Comparison of ENCODE assay signal across 24 cellular contexts in the genomic region with DNA sequence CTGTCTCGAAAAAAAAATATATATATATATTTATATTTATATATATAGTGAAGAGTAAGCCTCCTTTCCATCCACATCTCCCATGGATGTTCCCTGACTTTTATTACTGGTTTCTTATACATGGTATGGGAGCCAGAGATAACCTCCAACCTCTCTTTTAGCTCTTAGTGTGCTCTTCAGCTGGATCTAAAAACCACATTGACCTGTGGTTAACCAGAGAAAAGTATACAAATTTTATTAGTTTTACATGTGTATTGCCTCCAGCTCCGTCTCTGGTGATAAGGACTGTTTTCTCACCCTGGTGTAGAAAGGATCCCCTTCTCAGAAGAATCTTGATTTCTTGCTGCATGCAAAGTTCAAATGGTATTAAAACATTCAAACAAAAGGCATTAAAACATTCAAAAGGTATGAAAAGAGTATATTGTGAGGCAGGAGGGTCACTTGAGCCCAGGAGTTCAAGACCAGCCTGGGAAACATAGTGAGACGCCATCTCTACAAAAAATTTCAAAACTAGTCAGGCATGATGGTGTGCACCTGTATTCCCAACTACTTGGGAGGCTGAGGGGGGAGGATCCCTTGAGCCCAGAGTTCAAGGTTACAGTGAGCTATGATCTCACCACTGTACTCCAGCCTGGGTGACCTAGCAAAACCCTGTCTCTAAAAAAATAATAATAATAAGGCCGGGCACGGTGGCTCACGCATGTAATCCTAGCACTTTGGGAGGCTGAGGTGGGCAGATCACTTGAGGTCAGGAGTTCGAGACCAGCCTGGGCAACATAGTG. TPM values are rescaled to one million over a fixed set of nuclear protein-coding genes. Genes with fewer than 3 reads are reported as not detected.
DNase-seq lines count a peak whose midpoint lies in the region; ATAC-seq, FAIRE-seq and TF ChIP-seq lines count a peak whose summit lies in the region.
"Had no signal": no experiment of that assay in that cellular context is flagged by ENCODE, and none has a peak within 500 bp of the region (broad histone marks: within the 10 kb centered on the region; RNA-seq: fewer than 3 reads in every experiment).

No MANE protein-coding gene starts in this region.

- POLR2A ChIA-PET in HepG2 (lab: Yijun Ruan, JAX) (no interaction called here), PC-3 (lab: Charles Lee; ENCODE audit: unreplicated experiment) (no interaction called here), K562 (lab: Yijun Ruan, JAX) (interaction anchor here (0.6 to 1.1 kb wide), 2 partner anchors 10 to 20 kb away, joined by 3 to 4 read pairs; no protein-coding TSS in a partner anchor)

- in situ Hi-C loops in HepG2 (cut with HindIII; ENCODE audit: extremely low pct_ligation_motif_present, low pct_unique_long_range_greater_than_20kb) = no loop called here
- in situ Hi-C loops in K562 (cut with MboI) = no loop called here

- H3K36me3 Mint-ChIP-seq in nephron progenitor cell (ENCODE audit: low read depth) = no peaks in the 10 kb centered on the region

- no peak overlapping the region for H3K27ac ChIP-seq in HepG2 (ENCODE audit: extremely low read length, insufficient read depth, low read length)
- H3K27ac ChIP-seq in right lobe of liver = no peak overlapping the region
- H3K27ac ChIP-seq in PC-3 (ENCODE audit: low read length) = no peak overlapping the region
- H3K27ac ChIP-seq in K562 (ENCODE audit: extremely low read depth, low read depth, low read length) = no peak overlapping the region
- H3K27ac ChIP-seq: A549, HL-60 had no signal

- H3K4me3 Mint-ChIP-seq in nephron progenitor cell = no peak overlapping the region
- H3K4me3 Mint-ChIP-seq: CD4-positive, alpha-beta T cell had no signal

- no peak for TF ChIP-seq RAD21 in HepG2 (CRISPR knock-in tag; IDR thresholded peaks at IDR 0.05)
- no peak for TF ChIP-seq RAD21 in K562 (CRISPR knock-in tag; conservative IDR thresholded peaks at IDR 0.05 in 1 of 2, IDR thresholded peaks at IDR 0.05 in 1 of 2)

- H3K27ac Mint-ChIP-seq in nephron progenitor cell = no peak overlapping the region
- H3K27ac Mint-ChIP-seq: CD4-positive, alpha-beta T cell had no signal

- no peak overlapping the region for H2AFZ ChIP-seq in HepG2 (ENCODE audit: low read length)
- H2AFZ ChIP-seq in PC-3 (ENCODE audit: low read length) = no peak overlapping the region
- H2AFZ ChIP-seq in K562 (ENCODE audit: low read depth, low read length) = no peak overlapping the region

- H3K4me3 ChIP-seq in HepG2 (replicated peaks in 1 of 3; ENCODE audit: insufficient read depth in 1 of 3, low read depth in 2 of 3, low read length in 3 of 3) (no peak overlapping the region), right lobe of liver (no peak overlapping the region), PC-3 (ENCODE audit: low read length) (no peak overlapping the region), K562 (no peak overlapping the region)
- H3K4me3 ChIP-seq: A549, GM12878 had no signal

- TF ChIP-seq CTCF in HepG2 (CRISPR knock-in tag; IDR thresholded peaks at IDR 0.05) (no peak), right lobe of liver (IDR thresholded peaks at IDR 0.05) (no peak), PC-3 (conservative IDR thresholded peaks at IDR 0.05; ENCODE audit: low read depth, low read length) (no peak), K562 (IDR thresholded peaks at IDR 0.05 in 2 of 3, conservative IDR thresholded peaks at IDR 0.05 in 1 of 3; ENCODE audit: insufficient read depth in 2 of 3, low read depth in 1 of 3, low read length in 3 of 3) (no peak), nephron progenitor cell (IDR thresholded peaks at IDR 0.05) (no peak)

- H3K9me3 Mint-ChIP-seq in nephron progenitor cell = no peaks in the 10 kb centered on the region
- H3K9me3 Mint-ChIP-seq: CD4-positive, alpha-beta T cell had no signal

- 21% methylated on average over 7 of the region's 7 CpGs for WGBS in HepG2 (ENCODE audit: low lambda C conversion rate)
- WGBS in right lobe of liver (ENCODE audit: insufficient coverage, low coverage, low lambda C conversion rate, missing lambda C conversion rate) = 75% methylated on average over 7 of the region's 7 CpGs
- WGBS in K562 (ENCODE audit: insufficient coverage, low coverage, missing lambda C conversion rate) = 18% methylated on average over 7 of the region's 7 CpGs

- CTCF ChIA-PET in HepG2 (lab: Yijun Ruan, JAX; ENCODE audit: low intra/inter-chr PET ratio, low total read pairs) (no interaction called here), PC-3 (lab: Charles Lee) (interaction anchor here (0.9 kb wide), 1 partner anchor 8 kb away, joined by 3 read pairs; no protein-coding TSS in a partner anchor), K562 (lab: Yijun Ruan, JAX; ENCODE audit: low intra/inter-chr PET ratio) (no interaction called here)

- DNase-seq in HepG2 (ENCODE audit: low spot score) (peak; percentile 48), right lobe of liver (no peak), PC-3 (peak; percentile 39), K562 (ENCODE audit: extremely low read depth in 1 of 4, low spot score in 3 of 4) (no peak), putamen (ENCODE audit: low spot score) (no peak), nephron progenitor cell (no peak)
- DNase-seq in activated T-cell treated with anti-CD3 and anti-CD28 coated beads, Interleukin-2, amount 50 U/mL, for 48 hours = no peak
- DNase-seq: Caco-2; CD4-positive, alpha-beta T cell; DMS153; GF-D8; NCI-H187; NCI-H2107; NCI-H2227 treated with DMSO at 0.1 percent for 48 hours; NCI-H524; Right ventricle myocardium superior; SW 1271 had no signal

- H3K9me2 ChIP-seq in PC-3 (replicated peaks; ENCODE audit: low read length) = no peaks in the 10 kb centered on the region

- TF ChIP-seq POLR2A in HepG2 (IDR thresholded peaks at IDR 0.05; ENCODE audit: insufficient read depth in 1 of 2, low read depth in 2 of 2, low read length in 2 of 2) = no peak
- no peak for TF ChIP-seq POLR2A in right lobe of liver (IDR thresholded peaks at IDR 0.05)
- TF ChIP-seq POLR2A in K562 (conservative IDR thresholded peaks at IDR 0.05) = no peak

- H3K27me3 Mint-ChIP-seq in nephron progenitor cell (ENCODE audit: low read depth, poor library complexity) = peaks cover 3% of the 10 kb centered on the region
- H3K27me3 Mint-ChIP-seq: CD4-positive, alpha-beta T cell had no signal

- H3K4me1 ChIP-seq in HepG2 (ENCODE audit: insufficient read depth, low read length) (peaks cover 27% of the 10 kb centered on the region), right lobe of liver (no peaks in the 10 kb centered on the region), PC-3 (ENCODE audit: insufficient read depth, low read length) (peaks cover 6% of the 10 kb centered on the region), K562 (replicated peaks in 1 of 2; ENCODE audit: control insufficient read depth in 2 of 2, insufficient read depth in 2 of 2, low read length in 2 of 2) (no peaks in the 10 kb centered on the region)
- H3K4me1 ChIP-seq: A549, Caco-2 had no signal

- no TSS peak for BruUV-seq in HepG2 (replicated peaks; lab: Mats Ljungman, UMichigan)
- no TSS peak for BruUV-seq in PC-3 (replicated peaks; lab: Mats Ljungman, UMichigan)
- BruUV-seq in K562 (replicated peaks; lab: Mats Ljungman, UMichigan) = no TSS peak

- no peak overlapping the region for H3K4me2 ChIP-seq in HepG2 (ENCODE audit: low read depth, low read length)
- H3K4me2 ChIP-seq in PC-3 (ENCODE audit: low read length) = no peak overlapping the region
- H3K4me2 ChIP-seq in K562 (ENCODE audit: insufficient read depth, low read length) = no peak overlapping the region
- H3K4me2 ChIP-seq: A549 had no signal

- ATAC-seq in HepG2 = peak; percentile 39; the same call in 1 of the 3 replicates
- no peak for ATAC-seq in right lobe of liver
- no peak; the same call in 1 of the 2 replicates for ATAC-seq in PC-3
- ATAC-seq in K562 = no peak
- no peak for ATAC-seq in GM19397 (IDR thresholded peaks at IDR 0.05; ENCODE audit: unreplicated experiment)
- ATAC-seq: A549, GM12878 had no signal

- FAIRE-seq in HepG2 (lab: Jason Lieb, UNC) (no peak), K562 (lab: Jason Lieb, UNC) (no peak)
- FAIRE-seq: A549, GM12878, GM18507, H1, HTR-8/SVneo had no signal

- H3K9me1 ChIP-seq in K562 (ENCODE audit: control insufficient read depth, insufficient read depth, low read length) = no peaks in the 10 kb centered on the region

- no peaks in the 10 kb centered on the region for H3F3A ChIP-seq in PC-3 (ENCODE audit: low read length, unreplicated experiment)

- H3K4me1 Mint-ChIP-seq in nephron progenitor cell = no peaks in the 10 kb centered on the region

- H3K27me3 ChIP-seq in HepG2 (ENCODE audit: control insufficient read depth in 1 of 2, insufficient read depth in 2 of 2, low read length in 2 of 2) = no peaks in the 10 kb centered on the region
- no peaks in the 10 kb centered on the region for H3K27me3 ChIP-seq in right lobe of liver
- H3K27me3 ChIP-seq in PC-3 (ENCODE audit: low read length) = no peaks in the 10 kb centered on the region
- H3K27me3 ChIP-seq in K562 (ENCODE audit: control insufficient read depth in 2 of 2, insufficient read depth in 2 of 2, low read length in 2 of 2) = no peaks in the 10 kb centered on the region

- no peaks in the 10 kb centered on the region for H4K20me1 ChIP-seq in HepG2 (ENCODE audit: insufficient read depth, low read length)
- no peaks in the 10 kb centered on the region for H4K20me1 ChIP-seq in PC-3 (ENCODE audit: low read length)
- H4K20me1 ChIP-seq in K562 (replicated peaks; ENCODE audit: control insufficient read depth, insufficient read depth, low read length) = no peaks in the 10 kb centered on the region

- H3K9me3 ChIP-seq in HepG2 (ENCODE audit: low read length) = no peaks in the 10 kb centered on the region
- no peaks in the 10 kb centered on the region for H3K9me3 ChIP-seq in right lobe of liver
- no peaks in the 10 kb centered on the region for H3K9me3 ChIP-seq in PC-3 (ENCODE audit: low read length)
- H3K9me3 ChIP-seq in K562 (replicated peaks; ENCODE audit: control insufficient read depth, insufficient read depth, low read depth, low read length) = no peaks in the 10 kb centered on the region
- H3K9me3 ChIP-seq: A549, Caco-2 had no signal

- H3K9ac ChIP-seq in HepG2 (ENCODE audit: insufficient read depth, low read depth, low read length) (no peak overlapping the region), PC-3 (ENCODE audit: low read length) (no peak overlapping the region), K562 (ENCODE audit: insufficient read depth in 1 of 2, low read depth in 2 of 2, low read length in 2 of 2) (no peak overlapping the region)

- intact Hi-C loops in HepG2 (cut with micrococcal nuclease; ENCODE audit: unreplicated experiment) = no loop called here
- intact Hi-C loops in right lobe of liver (cut with DNase I) = no loop called here
- intact Hi-C loops in PC-3 (cut with micrococcal nuclease) = no loop called here
- intact Hi-C loops in K562 (cut with micrococcal nuclease) = loop anchor here (5.0 kb wide), 1 partner anchor 353 kb away; no protein-coding TSS in a partner anchor

- H3K36me3 ChIP-seq in HepG2 (replicated peaks in 1 of 2; ENCODE audit: control insufficient read depth in 1 of 2, insufficient read depth in 2 of 2, low read length in 2 of 2) (no peaks in the 10 kb centered on the region), right lobe of liver (no peaks in the 10 kb centered on the region), PC-3 (ENCODE audit: low read depth, low read length) (no peaks in the 10 kb centered on the region), K562 (ENCODE audit: control insufficient read depth, insufficient read depth, low read length) (no peaks in the 10 kb centered on the region)

- H3K79me2 ChIP-seq in HepG2 (ENCODE audit: insufficient read depth, low read length) (no peaks in the 10 kb centered on the region), PC-3 (ENCODE audit: low read length) (no peaks in the 10 kb centered on the region), K562 (ENCODE audit: control insufficient read depth, insufficient read depth, low read length) (no peaks in the 10 kb centered on the region)

- no peak for TF ChIP-seq EP300 in HepG2 (IDR thresholded peaks at IDR 0.05; ENCODE audit: low read depth in 2 of 2, low read length in 2 of 2)
- TF ChIP-seq EP300 in HepG2 (CRISPR knock-in tag; IDR thresholded peaks at IDR 0.05; ENCODE audit: borderline replicate concordance) = no peak
- no peak for TF ChIP-seq EP300 in K562 (IDR thresholded peaks at IDR 0.05; ENCODE audit: low read length)

RNA-seq across cellular contexts. Expression of gene TTBK2, which starts 13.5 kb away (rescaled TPM):
- total RNA-seq in HepG2 (2016; rRNA removed; fragmentation: Illumina TruSeq; extraction: Trizol) = 7.4 and 8.1 TPM in 2 replicates
- total RNA-seq in HepG2 (2016; cell fraction: cytosol; rRNA removed; fragmentation: Illumina TruSeq; extraction: Trizol; ENCODE audit: low read depth) = 10.3 and 10.5 TPM in 2 replicates
- 5.8 and 7.2 TPM in 2 replicates for total RNA-seq in HepG2 (2016; cell fraction: insoluble cytoplasmic fraction; rRNA removed; fragmentation: Illumina TruSeq; extraction: Trizol)
- 6.2 and 6.4 TPM in 2 replicates for total RNA-seq in HepG2 (2016; cell fraction: membrane; rRNA removed; fragmentation: Illumina TruSeq; extraction: Trizol)
- total RNA-seq in HepG2 (2016; cell fraction: nucleus; rRNA removed; fragmentation: Illumina TruSeq; extraction: Trizol) = 6.8 and 8.9 TPM in 2 replicates
- polyA plus RNA-seq in HepG2 (2011; rRNA removed) = 4.4 and 5.1 TPM in 2 replicates
- 2.4 and 3.1 TPM in 2 replicates for polyA plus RNA-seq in HepG2 (2011; cell fraction: cytosol; rRNA removed)
- 4.7 and 6.9 TPM in 2 replicates for polyA plus RNA-seq in HepG2 (2011; cell fraction: nucleus; rRNA removed)
- polyA plus RNA-seq in HepG2 (2012) = 4.4 and 5.3 TPM in 2 replicates
- polyA plus RNA-seq in HepG2 (2016; cell fraction: cytosol; fragmentation: Illumina TruSeq; extraction: Trizol; ENCODE audit: low read depth) = 0.53 and 0.82 TPM in 2 replicates
- polyA plus RNA-seq in HepG2 (2016; cell fraction: insoluble cytoplasmic fraction; fragmentation: Illumina TruSeq; extraction: Trizol; ENCODE audit: low read depth) = 3.4 TPM in 2 replicates
- polyA plus RNA-seq in HepG2 (2016; cell fraction: membrane; fragmentation: Illumina TruSeq; extraction: Trizol; ENCODE audit: low read depth) = 0.77 and 0.86 TPM in 2 replicates
- 6.9 and 7.0 TPM in 2 replicates for polyA plus RNA-seq in HepG2 (2016; cell fraction: nucleus; fragmentation: Illumina TruSeq; extraction: Trizol; ENCODE audit: insufficient read depth, low read depth)
- 6.1 and 12.9 TPM in 2 replicates for polyA minus RNA-seq in HepG2 (2011; rRNA and poly(A)+ RNA removed; ENCODE audit: low replicate concordance)
- 5.7 and 8.7 TPM in 2 replicates for polyA minus RNA-seq in HepG2 (2011; cell fraction: cytosol; rRNA and poly(A)+ RNA removed)
- polyA minus RNA-seq in HepG2 (2011; cell fraction: nucleus; rRNA and poly(A)+ RNA removed) = 9.5 and 13.6 TPM in 2 replicates
- 1 to 10 TPM; 4.9 to 6.8 (median 5.5) TPM for total RNA-seq in right lobe of liver
- 3.5 and 6.0 TPM in 2 replicates for total RNA-seq in PC-3 (2014; rRNA removed)
- total RNA-seq in K562 (2011; cell fraction: chromatin; rRNA removed; ENCODE audit: low replicate concordance) = 10.0 and 27.3 TPM in 2 replicates
- total RNA-seq in K562 (2011; cell fraction: nucleolus; rRNA removed) = 6.7 and 8.4 TPM in 2 replicates
- total RNA-seq in K562 (2011; cell fraction: nucleoplasm; rRNA removed) = 13.1 and 14.7 TPM in 2 replicates
- 3.7 and 4.4 TPM in 2 replicates for total RNA-seq in K562 (2014; rRNA removed)
- total RNA-seq in K562 (2014; rRNA removed; fragmentation: Illumina TruSeq; extraction: Trizol) = 7.0 and 7.1 TPM in 2 replicates
- total RNA-seq in K562 (2015; rRNA removed; fragmentation: Illumina TruSeq; extraction: Trizol) = 5.7 and 6.1 TPM in 2 replicates
- 8.0 and 8.5 TPM in 2 replicates for total RNA-seq in K562 (2021)
- 6.4 and 7.9 TPM in 2 replicates for polyA plus RNA-seq in K562 (2011; rRNA removed)
- polyA plus RNA-seq in K562 (2011; cell fraction: cytosol; rRNA removed) = 1.4 and 4.2 TPM in 2 replicates
- polyA plus RNA-seq in K562 (2011; cell fraction: nucleus; rRNA removed) = 8.2 and 10.5 TPM in 2 replicates
- polyA plus RNA-seq in K562 (2012) = 3.1 and 5.6 TPM in 2 replicates
- 4.1 and 4.8 TPM in 2 replicates for polyA plus RNA-seq in K562 (2014; fragmentation: Illumina TruSeq; extraction: Trizol)
- 1 to 10 TPM in 1 of 2 experiments, under 1 TPM in 1; 0.89 to 1.2 TPM for polyA plus RNA-seq in K562 (2014; fragmentation: Nextera tagmentation; extraction: Ambion mirVana)
- polyA plus RNA-seq in K562 (2014; rRNA removed) = 3.2 and 4.0 TPM in 2 replicates
- 15.6 and 21.6 TPM in 2 replicates for polyA minus RNA-seq in K562 (2011; rRNA and poly(A)+ RNA removed)
- polyA minus RNA-seq in K562 (2011; cell fraction: cytosol; rRNA and poly(A)+ RNA removed) = 4.6 and 6.6 TPM in 2 replicates
- 5.3 and 11.1 TPM in 2 replicates for polyA minus RNA-seq in K562 (2011; cell fraction: nucleus; rRNA and poly(A)+ RNA removed)

Comparison
In these comparisons a context has a peak if more than half of its experiments do, and no peak if none do; other contexts are left out.
1. DNase-seq: peak in HepG2 (single experiment) and PC-3 (single experiment); none in right lobe of liver (0 of 3), K562 (0 of 4), putamen (single experiment), nephron progenitor cell (single experiment) and activated T-cell treated with anti-CD3 and anti-CD28 coated beads, Interleukin-2, amount 50 U/mL, for 48 hours (0 of 2).
2. Of the 241 proteins assayed by ChIP-seq in both HepG2 and K562: peak only in HepG2: JUN and NR2C2; only in K562: ESRRA; in both: none; in neither: 237; mixed calls (peak in some experiments, not most) for 1.